In the genomic region with DNA sequence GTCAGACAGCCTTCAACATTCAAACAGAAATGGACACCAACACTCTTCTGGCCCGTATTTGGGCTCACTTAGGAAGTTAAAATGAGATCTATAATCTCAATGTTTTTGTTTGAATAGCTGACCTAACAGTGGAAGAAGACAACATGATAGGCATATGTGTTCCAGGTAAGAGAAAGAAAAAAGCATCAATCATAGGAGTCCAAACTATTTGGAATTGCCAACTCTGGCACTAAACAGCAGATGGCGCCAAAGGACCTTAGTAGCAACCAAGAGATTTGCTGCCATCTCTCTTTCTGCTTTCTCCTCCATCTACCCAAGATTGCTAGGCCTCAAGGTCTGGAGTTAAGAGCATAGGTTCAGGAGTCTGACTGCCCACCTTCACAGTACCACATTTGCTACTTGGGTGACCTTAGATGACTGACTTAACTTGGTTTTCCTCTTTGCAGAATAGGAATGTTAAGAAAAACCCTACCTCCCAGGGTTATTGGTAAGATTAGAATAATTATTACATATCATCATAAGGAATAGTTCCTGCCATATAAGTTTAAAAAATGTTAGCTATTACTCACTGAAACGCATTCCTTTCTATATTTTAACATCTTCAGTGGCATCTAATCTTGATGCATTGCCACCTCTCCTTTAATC, we compare ENCODE assay signal across 8 cellular contexts. TPM values are rescaled to one million over a fixed set of nuclear protein-coding genes. Genes with fewer than 3 reads are reported as not detected.
DNase-seq lines count a peak whose midpoint lies in the region; ATAC-seq and TF ChIP-seq lines count a peak whose summit lies in the region.

No MANE protein-coding gene starts in this region.

- DNase-seq in NCI-H1417 (lab: John Stamatoyannopoulos, UW) (peak; percentile 54 to 85 (median 76)), T-helper 1 cell (peak; percentile 20 to 70 (median 61)), anterior cingulate cortex (lab: John Stamatoyannopoulos, UW) (peak in 49 of 58 donors; percentile 1 to 76 (median 28)), hepatic stellate cell (ENCODE audit: low spot score) (peak; percentile 43), sigmoid colon (peak; percentile 77)

- TF ChIP-seq CTCF in GM12874 (IDR thresholded peaks at IDR 0.05; ENCODE audit: insufficient read depth, low read depth, low read length) (peak; percentile 71), sigmoid colon (IDR thresholded peaks at IDR 0.05) (peak; percentile 63 to 82 (median 78))

- TF ChIP-seq POLR2A in sigmoid colon (IDR thresholded peaks at IDR 0.05) = no peak

- WGBS in sigmoid colon, 2 donors = 14 to 23% methylated on average over 3 of the region's 3 CpGs

- H3K36me3 ChIP-seq in sigmoid colon = no peaks in the 10 kb centered on the region

- no peaks in the 10 kb centered on the region for H3K27me3 ChIP-seq in sigmoid colon

- ATAC-seq in HG03432 (IDR thresholded peaks at IDR 0.05; ENCODE audit: unreplicated experiment) = no peak
- ATAC-seq in GM19351 (IDR thresholded peaks at IDR 0.05; ENCODE audit: unreplicated experiment) = no peak

- H3K4me3 ChIP-seq in sigmoid colon = no peak overlapping the region

- H3K27ac ChIP-seq in sigmoid colon = no peak overlapping the region

- TF ChIP-seq EP300 in sigmoid colon (IDR thresholded peaks at IDR 0.05) = no peak

- H3K4me1 ChIP-seq in sigmoid colon = no peaks in the 10 kb centered on the region

- no peaks in the 10 kb centered on the region for H3K9me3 ChIP-seq in sigmoid colon

- intact Hi-C loops in sigmoid colon (cut with DNase I) = loop anchor here (1.0 to 2.0 kb wide), 2 partner anchors 241 to 419 kb away; no protein-coding TSS in a partner anchor

RNA-seq across cellular contexts. Expression of a gene that starts 30.2 kb away (rescaled TPM):
- 10 to 100 TPM; 22.7 to 48.5 (median 35.3) TPM for total RNA-seq in sigmoid colon
- polyA plus RNA-seq in sigmoid colon = 10 to 100 TPM; 13.9 to 29.9 (median 27.0) TPM
